In the genomic region with DNA sequence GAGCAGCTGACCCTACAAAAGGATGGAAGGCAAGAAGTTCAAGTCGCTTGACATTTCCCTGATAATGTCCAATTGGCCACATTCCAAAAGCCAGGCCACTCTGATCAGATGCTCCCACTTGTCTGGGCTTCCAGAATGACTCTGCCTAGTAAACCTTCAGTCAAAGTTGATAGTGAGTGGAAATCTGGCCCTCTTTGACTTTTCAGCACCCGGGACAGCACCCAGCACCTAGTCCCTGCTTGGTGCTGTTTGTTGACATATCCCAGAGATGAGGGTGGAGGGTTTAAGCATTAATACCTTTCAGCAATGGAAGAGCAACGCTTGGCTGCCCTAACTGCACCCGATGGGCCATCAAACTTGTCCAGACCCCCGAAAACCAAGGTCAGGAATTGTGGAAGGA, we compare ENCODE assay signal across 9 cellular contexts.
DNase-seq lines count a peak whose midpoint lies in the region; ATAC-seq and TF ChIP-seq lines count a peak whose summit lies in the region.
"Had no signal": no experiment of that assay in that cellular context is flagged by ENCODE, and none has a peak within 500 bp of the region (broad histone marks: within the 10 kb centered on the region; RNA-seq: fewer than 3 reads in every experiment).

No MANE protein-coding gene starts in this region.

- no peak for ATAC-seq in left cardiac atrium
- ATAC-seq in PC-3 = no peak
- ATAC-seq in GM19328 (IDR thresholded peaks at IDR 0.05; ENCODE audit: unreplicated experiment) = no peak
- no peak for ATAC-seq in HG03025 (IDR thresholded peaks at IDR 0.05; ENCODE audit: low FRiP score, unreplicated experiment)
- ATAC-seq in GM18498 (IDR thresholded peaks at IDR 0.05; ENCODE audit: unreplicated experiment) = no peak

- no TSS peak for BruUV-seq in PC-3 (replicated peaks; lab: Mats Ljungman, UMichigan)

- POLR2A ChIA-PET in PC-3 (lab: Charles Lee; ENCODE audit: unreplicated experiment) = no interaction called here

- H3K4me1 Mint-ChIP-seq in endodermal cell = peaks cover 5% of the 10 kb centered on the region
- H3K4me1 Mint-ChIP-seq: CD4-positive, alpha-beta memory T cell had no signal

- H3K4me3 ChIP-seq in PC-3 (ENCODE audit: low read length) = no peak overlapping the region
- H3K4me3 ChIP-seq in endodermal cell (ENCODE audit: low read length) = no peak overlapping the region
- no peak overlapping the region for H3K4me3 ChIP-seq in skeletal muscle cell (ENCODE audit: low read depth, low read length)

- intact Hi-C loops in left cardiac atrium (cut with DNase I) = no loop called here
- intact Hi-C loops in cardiac septum (cut with DNase I) = no loop called here
- intact Hi-C loops in PC-3 (cut with micrococcal nuclease) = no loop called here

- peaks cover 11% of the 10 kb centered on the region for H3K27me3 Mint-ChIP-seq in endodermal cell (ENCODE audit: insufficient read depth)

- no peak overlapping the region for H3K4me3 Mint-ChIP-seq in endodermal cell
- H3K4me3 Mint-ChIP-seq: CD4-positive, alpha-beta memory T cell had no signal

- H3K4me1 ChIP-seq in PC-3 (ENCODE audit: insufficient read depth, low read length) (no peaks in the 10 kb centered on the region), endodermal cell (ENCODE audit: control insufficient read depth, insufficient read depth, low read length) (no peaks in the 10 kb centered on the region)

- 6 to 12% methylated on average over 2 to 5 of the region's 5 CpGs for WGBS in endodermal cell (ENCODE audit: insufficient coverage in 1 of 2, insufficient read length in 1 of 2), 2 experiments

- H3K27me3 ChIP-seq in PC-3 (ENCODE audit: low read length) = 0 out of 2 replicates have a peak, but pooled peaks cover 21% of the 10 kb centered on the region
- peaks cover 16% of the 10 kb centered on the region for H3K27me3 ChIP-seq in endodermal cell (ENCODE audit: control insufficient read depth, insufficient read depth, low read length, poor library complexity, severe bottlenecking)

- peak; percentile 31 for DNase-seq in left cardiac atrium
- DNase-seq in cardiac septum (ENCODE audit: low spot score) = no peak
- DNase-seq in PC-3 = peak; percentile 58
- DNase-seq in endodermal cell = peak; percentile 94
- peak; percentile 2 for DNase-seq in skeletal muscle cell (ENCODE audit: low read depth)
- DNase-seq: CD4-positive, alpha-beta memory T cell had no signal

- H3K9me3 ChIP-seq in PC-3 (ENCODE audit: low read length) (no peaks in the 10 kb centered on the region), endodermal cell (ENCODE audit: control insufficient read depth, low read length) (no peaks in the 10 kb centered on the region)

- no peak overlapping the region for H2AFZ ChIP-seq in PC-3 (ENCODE audit: low read length)

- CTCF ChIA-PET in PC-3 (lab: Charles Lee) = no interaction called here

- no peaks in the 10 kb centered on the region for H3K9me3 Mint-ChIP-seq in endodermal cell

- H3K4me2 ChIP-seq in PC-3 (ENCODE audit: low read length) = no peak overlapping the region

- H3K27ac ChIP-seq in PC-3 (ENCODE audit: low read length) (no peak overlapping the region), endodermal cell (ENCODE audit: low read depth, low read length) (no peak overlapping the region)

- H3K9ac ChIP-seq in PC-3 (ENCODE audit: low read length) = no peak overlapping the region
- no peak overlapping the region for H3K9ac ChIP-seq in endodermal cell (ENCODE audit: extremely low read depth, low read length, poor library complexity, severe bottlenecking)

- no peaks in the 10 kb centered on the region for H3K36me3 Mint-ChIP-seq in endodermal cell (ENCODE audit: low read depth)
- H3K36me3 Mint-ChIP-seq: CD4-positive, alpha-beta memory T cell had no signal

- no peaks in the 10 kb centered on the region for H3K9me2 ChIP-seq in PC-3 (replicated peaks; ENCODE audit: low read length)

- no peaks in the 10 kb centered on the region for H3K79me2 ChIP-seq in PC-3 (ENCODE audit: low read length)

- H3K27ac Mint-ChIP-seq in endodermal cell = no peak overlapping the region
- H3K27ac Mint-ChIP-seq: CD4-positive, alpha-beta memory T cell had no signal

- no peak for TF ChIP-seq CTCF in PC-3 (conservative IDR thresholded peaks at IDR 0.05; ENCODE audit: low read depth, low read length)
- no peak for TF ChIP-seq CTCF in endodermal cell (conservative IDR thresholded peaks at IDR 0.05)

- no peaks in the 10 kb centered on the region for H3F3A ChIP-seq in PC-3 (ENCODE audit: low read length, unreplicated experiment)

- H4K20me1 ChIP-seq in PC-3 (ENCODE audit: low read length) = no peaks in the 10 kb centered on the region

- no peaks in the 10 kb centered on the region for H3K36me3 ChIP-seq in PC-3 (ENCODE audit: low read depth, low read length)
- H3K36me3 ChIP-seq in endodermal cell (ENCODE audit: control insufficient read depth, insufficient read depth, low read length) = no peaks in the 10 kb centered on the region
